ENCODE assay signal across 16 cellular contexts in genomic region chr14:50786821-50787464, GRCh38. TPM values are rescaled to one million over a fixed set of nuclear protein-coding genes. Genes with fewer than 3 reads are reported as not detected.
DNase-seq lines count a peak whose midpoint lies in the region; ATAC-seq lines count a peak whose summit lies in the region.
"Had no signal": no experiment of that assay in that cellular context is flagged by ENCODE, and none has a peak within 500 bp of the region (broad histone marks: within the 10 kb centered on the region; RNA-seq: fewer than 3 reads in every experiment).

No MANE protein-coding gene starts in this region.

- H3K27ac Mint-ChIP-seq in activated naive CD4-positive, alpha-beta T cell treated with anti-CD3 and anti-CD28 coated beads, Interleukin-2, amount 50 U/mL, for 24 hours, result peak overlapping the region; percentile 95
- peak overlapping the region; percentile 86 for H3K27ac Mint-ChIP-seq in stimulated activated naive CD8-positive, alpha-beta T cell treated with anti-CD3 and anti-CD28 coated beads, Interleukin-15, Interleukin-2, amounts not matched to agents 100 ng/mL and 50 ng/mL, for 24 hours

- H3K9ac ChIP-seq in SK-N-MC (ENCODE audit: insufficient read length), result no peak overlapping the region

- no peak for DNase-seq in activated naive CD4-positive, alpha-beta T cell treated with anti-CD3 and anti-CD28 coated beads, Interleukin-2, amount 50 U/mL, for 16 hours
- DNase-seq in SK-N-MC (ENCODE audit: low read depth, low spot score) (no peak), GM19240 (ENCODE audit: insufficient read length, low spot score) (no peak), A172 (ENCODE audit: low spot score) (no peak)
- DNase-seq: mucosa of descending colon; NCI-H1092 treated with DMSO at 0.1 percent for 48 hours; NCI-H510A treated with DMSO at 0.1 percent for 48 hours; retina; SHP77; stimulated activated CD4-positive, alpha-beta T cell treated with anti-CD3 and anti-CD28 coated beads, Interleukin-4, amount 100 ng/mL, for 24 hours; stomach had no signal

- H3K4me1 Mint-ChIP-seq in activated naive CD4-positive, alpha-beta T cell treated with anti-CD3 and anti-CD28 coated beads, Interleukin-2, amount 50 U/mL, for 24 hours, result peaks cover 89% of the 10 kb centered on the region
- peaks cover 92% of the 10 kb centered on the region for H3K4me1 Mint-ChIP-seq in stimulated activated naive CD8-positive, alpha-beta T cell treated with anti-CD3 and anti-CD28 coated beads, Interleukin-15, Interleukin-2, amounts not matched to agents 100 ng/mL and 50 ng/mL, for 24 hours (ENCODE audit: low read depth)

- H3K4me3 ChIP-seq in SK-N-MC, result peak overlapping the region; percentile 9; the same call in 1 of the 2 replicates
- no peak overlapping the region for H3K4me3 ChIP-seq in ectodermal cell (ENCODE audit: insufficient read depth, low read depth, low read length)
- H3K4me3 ChIP-seq: coronary artery, mucosa of descending colon, stomach had no signal

- H3K36me3 Mint-ChIP-seq in activated naive CD4-positive, alpha-beta T cell treated with anti-CD3 and anti-CD28 coated beads, Interleukin-2, amount 50 U/mL, for 24 hours, result peaks cover 7% of the 10 kb centered on the region
- peaks cover 50% of the 10 kb centered on the region for H3K36me3 Mint-ChIP-seq in stimulated activated naive CD8-positive, alpha-beta T cell treated with anti-CD3 and anti-CD28 coated beads, Interleukin-15, Interleukin-2, amounts not matched to agents 100 ng/mL and 50 ng/mL, for 24 hours (ENCODE audit: low read depth)

- peaks cover 9% of the 10 kb centered on the region; the same call in 1 of the 2 replicates for H3K36me3 ChIP-seq in SK-N-MC (ENCODE audit: insufficient read depth, low read length)
- H3K36me3 ChIP-seq in ectodermal cell (ENCODE audit: control insufficient read depth, insufficient read depth, low read length), result peaks cover 10% of the 10 kb centered on the region

- no peak for ATAC-seq in GM21528 (IDR thresholded peaks at IDR 0.05; ENCODE audit: low FRiP score, unreplicated experiment)
- ATAC-seq: mucosa of descending colon had no signal

- H3K27ac ChIP-seq in SK-N-MC (peak overlapping the region; percentile 66; the same call in 1 of the 2 replicates), ectodermal cell (ENCODE audit: insufficient read depth, low read depth, low read length, poor library complexity, severe bottlenecking) (peak overlapping the region; percentile 36)
- H3K27ac ChIP-seq: coronary artery had no signal

- H3K27me3 Mint-ChIP-seq in activated naive CD4-positive, alpha-beta T cell treated with anti-CD3 and anti-CD28 coated beads, Interleukin-2, amount 50 U/mL, for 24 hours, result no peaks in the 10 kb centered on the region
- H3K27me3 Mint-ChIP-seq in stimulated activated naive CD8-positive, alpha-beta T cell treated with anti-CD3 and anti-CD28 coated beads, Interleukin-15, Interleukin-2, amounts not matched to agents 100 ng/mL and 50 ng/mL, for 24 hours, result no peaks in the 10 kb centered on the region

- no peaks in the 10 kb centered on the region for H3K9me3 ChIP-seq in SK-N-MC (ENCODE audit: low read depth, low read length)
- H3K9me3 ChIP-seq in ectodermal cell (ENCODE audit: control insufficient read depth, low read length), result no peaks in the 10 kb centered on the region
- H3K9me3 ChIP-seq: mucosa of descending colon, stomach had no signal

- H3K4me3 Mint-ChIP-seq in activated naive CD4-positive, alpha-beta T cell treated with anti-CD3 and anti-CD28 coated beads, Interleukin-2, amount 50 U/mL, for 24 hours, result peak overlapping the region; percentile 42
- peak overlapping the region; percentile 35 for H3K4me3 Mint-ChIP-seq in stimulated activated naive CD8-positive, alpha-beta T cell treated with anti-CD3 and anti-CD28 coated beads, Interleukin-15, Interleukin-2, amounts not matched to agents 100 ng/mL and 50 ng/mL, for 24 hours

- peaks cover 40% of the 10 kb centered on the region for H3K4me1 ChIP-seq in ectodermal cell (ENCODE audit: control insufficient read depth, insufficient read depth, low read length)

- WGBS in ectodermal cell, 2 experiments, result 90 to 92% methylated on average over 2 to 3 of the region's 3 CpGs

- no peaks in the 10 kb centered on the region for H3K9me3 Mint-ChIP-seq in activated naive CD4-positive, alpha-beta T cell treated with anti-CD3 and anti-CD28 coated beads, Interleukin-2, amount 50 U/mL, for 24 hours
- H3K9me3 Mint-ChIP-seq in stimulated activated naive CD8-positive, alpha-beta T cell treated with anti-CD3 and anti-CD28 coated beads, Interleukin-15, Interleukin-2, amounts not matched to agents 100 ng/mL and 50 ng/mL, for 24 hours, result no peaks in the 10 kb centered on the region

- H3K27me3 ChIP-seq in ectodermal cell (ENCODE audit: control insufficient read depth, insufficient read depth, low read length, poor library complexity, severe bottlenecking), result no peaks in the 10 kb centered on the region
- H3K27me3 ChIP-seq: stomach had no signal

RNA-seq across cellular contexts. Expression of gene NIN, which starts 44.0 kb away (rescaled TPM):
- 24.4 TPM for polyA plus RNA-seq in ectodermal cell (2013, experiment 1 of 4)
- 25.1 TPM for polyA plus RNA-seq in ectodermal cell (2013, experiment 2 of 4)
- polyA plus RNA-seq in ectodermal cell (2013, experiment 3 of 4), result 18.5 TPM
- 23.5 TPM for polyA plus RNA-seq in ectodermal cell (2013, experiment 4 of 4)
- 17.7 and 19.2 TPM in 2 replicates for total RNA-seq in A172 (2014; rRNA removed; shearing (Covaris generic))
